In genomic region chr11:47355283-47356128, GRCh38 we compare ENCODE assay signal across 9 cellular contexts. TPM values are rescaled to one million over a fixed set of nuclear protein-coding genes. Genes with fewer than 3 reads are reported as not detected.
DNase-seq lines count a peak whose midpoint lies in the region; ATAC-seq and TF ChIP-seq lines count a peak whose summit lies in the region.
"Had no signal": no experiment of that assay in that cellular context is flagged by ENCODE, and none has a peak within 500 bp of the region (broad histone marks: within the 10 kb centered on the region; RNA-seq: fewer than 3 reads in every experiment).

No MANE protein-coding gene starts in this region.

- H3K36me3 Mint-ChIP-seq in CD14-positive monocyte (peaks cover 13 to 25% of the 10 kb centered on the region in 2 donors), HFFc6 (ENCODE audit: low read depth) (no peaks in the 10 kb centered on the region)
- H3K36me3 Mint-ChIP-seq: stimulated activated effector memory CD8-positive, alpha-beta T cell treated with anti-CD3 and anti-CD28 coated beads, Interleukin-12 subunit alpha, Interleukin-12 subunit beta, amount 100 ng/mL, for 72 hours had no signal

- peaks cover 0 to 2% (median 0%) of the 10 kb centered on the region in 7 donors for H3K9me3 Mint-ChIP-seq in CD14-positive monocyte
- H3K9me3 Mint-ChIP-seq in HFFc6 = no peaks in the 10 kb centered on the region
- H3K9me3 Mint-ChIP-seq: stimulated activated effector memory CD8-positive, alpha-beta T cell treated with anti-CD3 and anti-CD28 coated beads, Interleukin-12 subunit alpha, Interleukin-12 subunit beta, amount 100 ng/mL, for 72 hours had no signal

- H3K4me3 ChIP-seq in astrocyte of the spinal cord (ENCODE audit: low read depth, low read length) = peak overlapping the region; percentile 6

- TF ChIP-seq CTCF in CD14-positive monocyte (IDR thresholded peaks at IDR 0.05) (peak; percentile 28), HFFc6 (IDR thresholded peaks at IDR 0.05) (peak; percentile 92), astrocyte of the spinal cord (IDR thresholded peaks at IDR 0.05; ENCODE audit: low read depth, low read length) (peak; percentile 98)

- intact Hi-C loops in CD14-positive monocyte (cut with micrococcal nuclease) = no loop called here

- H3K4me3 Mint-ChIP-seq in CD14-positive monocyte (no peak overlapping the region), HFFc6 (peak overlapping the region; percentile 69; the same call in 1 of the 2 replicates)
- H3K4me3 Mint-ChIP-seq: stimulated activated effector memory CD8-positive, alpha-beta T cell treated with anti-CD3 and anti-CD28 coated beads, Interleukin-12 subunit alpha, Interleukin-12 subunit beta, amount 100 ng/mL, for 72 hours had no signal

- H3K27ac Mint-ChIP-seq in CD14-positive monocyte = peak overlapping the region in 1 of 7 donors; percentile 21
- H3K27ac Mint-ChIP-seq in HFFc6 = peak overlapping the region; percentile 51
- H3K27ac Mint-ChIP-seq: stimulated activated effector memory CD8-positive, alpha-beta T cell treated with anti-CD3 and anti-CD28 coated beads, Interleukin-12 subunit alpha, Interleukin-12 subunit beta, amount 100 ng/mL, for 72 hours had no signal

- H3K27me3 Mint-ChIP-seq in CD14-positive monocyte (ENCODE audit: low read depth in 3 of 3) (peaks cover 0 to 1% (median 0%) of the 10 kb centered on the region in 3 donors), HFFc6 (ENCODE audit: insufficient read depth) (no peaks in the 10 kb centered on the region; the same call in 1 of the 2 replicates)

- in situ Hi-C loops in astrocyte of the spinal cord (cut with HindIII; ENCODE audit: low sequenced_read_pairs) = no loop called here
- in situ Hi-C loops in KBM-7 (cut with MboI; ENCODE audit: low pct_unique_long_range_greater_than_20kb, low sequenced_read_pairs) = no loop called here

- peaks cover 17% of the 10 kb centered on the region for H3K4me1 Mint-ChIP-seq in CD14-positive monocyte
- no peaks in the 10 kb centered on the region for H3K4me1 Mint-ChIP-seq in HFFc6 (ENCODE audit: low read depth)

- DNase-seq in CD14-positive monocyte (ENCODE audit: low spot score) (no peak), HFFc6 (peak; percentile 86), NCI-H69 (lab: John Stamatoyannopoulos, UW) (peak; percentile 95), astrocyte of the spinal cord (ENCODE audit: low read depth, low spot score) (peak; percentile 88), hippocampal formation (lab: John Stamatoyannopoulos, UW) (peak; percentile 66 to 78), putamen (ENCODE audit: low spot score) (peak; percentile 88), KBM-7 (no peak)

- ATAC-seq in GM21515 (IDR thresholded peaks at IDR 0.05; ENCODE audit: unreplicated experiment) = no peak
- ATAC-seq: stimulated activated effector memory CD8-positive, alpha-beta T cell treated with anti-CD3 and anti-CD28 coated beads, Interleukin-12 subunit alpha, Interleukin-12 subunit beta, amount 100 ng/mL, for 72 hours had no signal

RNA-seq across cellular contexts. Expression of gene MYBPC3, which starts 3.0 kb away (rescaled TPM):
- polyA plus RNA-seq in CD14-positive monocyte = under 1 TPM in 1 of 2 donors, not detected in 1; 0.03 TPM
- total RNA-seq in HFFc6 (2021; fragmentation: NEBNext Ultra II Directional; extraction: Animal tissue kit (Norgen Biotek cat#: 25700)) = not detected

RNA-seq across cellular contexts. Expression of gene SPI1, which starts 22.8 kb away (rescaled TPM):
- 100 to 1,000 TPM; 156 to 223 TPM for polyA plus RNA-seq in CD14-positive monocyte
- total RNA-seq in HFFc6 (2021; fragmentation: NEBNext Ultra II Directional; extraction: Animal tissue kit (Norgen Biotek cat#: 25700)) = not detected

RNA-seq across cellular contexts. Expression of gene SLC39A13, which starts 52.9 kb away (rescaled TPM):
- 1 to 10 TPM; 4.8 to 5.9 TPM for polyA plus RNA-seq in CD14-positive monocyte
- total RNA-seq in HFFc6 (2021; fragmentation: NEBNext Ultra II Directional; extraction: Animal tissue kit (Norgen Biotek cat#: 25700)) = 100 to 1,000 TPM in 2 of 6 experiments, 10 to 100 TPM in 4; 78.2 to 126 (median 86.4) TPM

Comparison
In these comparisons a context has a peak if more than half of its experiments do, and no peak if none do; other contexts are left out.
1. DNase-seq: peak in HFFc6 (single experiment), NCI-H69 (single experiment), astrocyte of the spinal cord (single experiment), hippocampal formation (2 of 2) and putamen (single experiment); none in CD14-positive monocyte (single experiment) and KBM-7 (single experiment).
2. CTCF ChIP-seq: peak in every context shown above with its lines; median percentile 98 in astrocyte of the spinal cord; 92 in HFFc6; 28 in CD14-positive monocyte.